8 cellular contexts compared by ENCODE assay signal in genomic region chr12:14365294-14366210, GRCh38. TPM values are rescaled to one million over a fixed set of nuclear protein-coding genes. Genes with fewer than 3 reads are reported as not detected.
A peak's percentile ranks its signal among the peaks of the same experiment; 100 is the strongest.
DNase-seq lines count a peak whose midpoint lies in the region; ATAC-seq and TF ChIP-seq lines count a peak whose summit lies in the region.

TSS of gene ATF7IP (plus strand) at chr12:14365682. CDS start at chr12:14423916, 58,234 bp downstream.

- H3K27me3 ChIP-seq in prostate gland (replicated peaks; ENCODE audit: insufficient read depth): no peaks in the 10 kb centered on the region

- DNase-seq in NCI-H146 (lab: John Stamatoyannopoulos, UW) (peak; percentile 99), T-helper 2 cell (peak; percentile 86 to 99 (median 94)), left ventricle myocardium superior (peak; percentile 96), prostate gland (ENCODE audit: low spot score) (peak; percentile 97)

- ATAC-seq in HG02763 (IDR thresholded peaks at IDR 0.05; ENCODE audit: unreplicated experiment): peak; percentile 70
- peak; percentile 98 for ATAC-seq in left ventricle myocardium superior

- under 1% methylated on average over 55 of the region's 55 CpGs for WGBS in prostate gland
- WGBS in urinary bladder: under 1% methylated on average over 55 of the region's 55 CpGs

- peak within 1 kb of the TSS; percentile 66 to 73 for H3K4me3 ChIP-seq in prostate gland
- peak within 1 kb of the TSS; percentile 60 for H3K4me3 ChIP-seq in urinary bladder (ENCODE audit: low read depth, low read length)

- 0 out of 2 replicates have a peak, but pooled peaks have one; percentile 10 for TF ChIP-seq CTCF in GM12874 (IDR thresholded peaks at IDR 0.05; ENCODE audit: insufficient read depth, low read depth, low read length)
- peak in 3 of 4 experiments; percentile 38 to 48 (median 39) for TF ChIP-seq CTCF in prostate gland (IDR thresholded peaks at IDR 0.05)

- H3K4me1 ChIP-seq in prostate gland (replicated peaks) (no peaks in the 10 kb centered on the region), urinary bladder (ENCODE audit: insufficient read depth) (no peaks in the 10 kb centered on the region)

- H3K9me3 ChIP-seq in prostate gland: no peaks in the 10 kb centered on the region

- H3K27ac ChIP-seq in angular gyrus (ENCODE audit: low read depth, low read length) (peak within 1 kb of the TSS; percentile 98), prostate gland (peak within 1 kb of the TSS; percentile 96 to 97), urinary bladder (ENCODE audit: low read depth) (peak within 1 kb of the TSS; percentile 96)

- H3K36me3 ChIP-seq in prostate gland: no peaks in the 10 kb centered on the region
- no peaks in the 10 kb centered on the region for H3K36me3 ChIP-seq in urinary bladder (ENCODE audit: insufficient read depth)

- intact Hi-C loops in left ventricle myocardium superior (cut with micrococcal nuclease) (loop anchor here (5.0 to 10.0 kb wide), 2 partner anchors 49 to 108 kb away; no protein-coding TSS in a partner anchor), prostate gland (cut with DNase I) (loop anchor here (2.0 to 5.0 kb wide), 2 partner anchors 109 to 202 kb away; partner anchors contain the start of gene PLBD1)

- peak; percentile 71 for TF ChIP-seq POLR2A in prostate gland (IDR thresholded peaks at IDR 0.05)

RNA-seq across cellular contexts. Expression of gene ATF7IP, which starts in this region (rescaled TPM):
- total RNA-seq in left ventricle myocardium superior (58.5 TPM), prostate gland (10 to 100 TPM; 47.1 to 49.9 TPM), urinary bladder (97.4 TPM)
- polyA plus RNA-seq in urinary bladder: 15.5 TPM

Comparison
In these comparisons a context has a peak if more than half of its experiments do, and no peak if none do; other contexts are left out.
1. Peak in every context shown above with its lines: DNase-seq, ATAC-seq, H3K4me3 ChIP-seq and H3K27ac ChIP-seq.